In the genomic region with DNA sequence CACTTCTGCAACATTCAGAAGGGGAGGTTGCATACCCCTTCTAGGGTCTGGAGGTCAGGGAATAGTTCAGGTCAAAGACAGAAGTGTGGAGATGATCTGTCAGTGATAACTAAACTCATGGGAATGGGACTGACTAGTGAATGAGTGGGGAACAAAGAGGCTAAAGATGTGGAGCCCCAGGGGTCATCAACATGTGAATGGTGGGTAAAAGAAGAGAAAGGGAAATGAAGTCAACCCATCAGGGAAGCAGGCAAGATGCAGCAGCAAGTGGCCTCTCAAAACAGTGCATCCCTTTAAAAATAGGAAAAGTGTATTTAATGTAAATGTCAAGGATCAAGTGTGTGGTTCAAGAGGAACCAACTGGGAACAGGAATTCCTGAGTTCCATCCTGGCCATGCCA, we compare ENCODE assay signal across 1 cellular context.
TF ChIP-seq lines count a peak whose summit lies in the region.

No MANE protein-coding gene starts in this region.

TF ChIP-seq in GM23338, 12 proteins besides CTCF, POLR2A, EP300 and RAD21 (continued from another document):
- TF ChIP-seq, protein P1, sequence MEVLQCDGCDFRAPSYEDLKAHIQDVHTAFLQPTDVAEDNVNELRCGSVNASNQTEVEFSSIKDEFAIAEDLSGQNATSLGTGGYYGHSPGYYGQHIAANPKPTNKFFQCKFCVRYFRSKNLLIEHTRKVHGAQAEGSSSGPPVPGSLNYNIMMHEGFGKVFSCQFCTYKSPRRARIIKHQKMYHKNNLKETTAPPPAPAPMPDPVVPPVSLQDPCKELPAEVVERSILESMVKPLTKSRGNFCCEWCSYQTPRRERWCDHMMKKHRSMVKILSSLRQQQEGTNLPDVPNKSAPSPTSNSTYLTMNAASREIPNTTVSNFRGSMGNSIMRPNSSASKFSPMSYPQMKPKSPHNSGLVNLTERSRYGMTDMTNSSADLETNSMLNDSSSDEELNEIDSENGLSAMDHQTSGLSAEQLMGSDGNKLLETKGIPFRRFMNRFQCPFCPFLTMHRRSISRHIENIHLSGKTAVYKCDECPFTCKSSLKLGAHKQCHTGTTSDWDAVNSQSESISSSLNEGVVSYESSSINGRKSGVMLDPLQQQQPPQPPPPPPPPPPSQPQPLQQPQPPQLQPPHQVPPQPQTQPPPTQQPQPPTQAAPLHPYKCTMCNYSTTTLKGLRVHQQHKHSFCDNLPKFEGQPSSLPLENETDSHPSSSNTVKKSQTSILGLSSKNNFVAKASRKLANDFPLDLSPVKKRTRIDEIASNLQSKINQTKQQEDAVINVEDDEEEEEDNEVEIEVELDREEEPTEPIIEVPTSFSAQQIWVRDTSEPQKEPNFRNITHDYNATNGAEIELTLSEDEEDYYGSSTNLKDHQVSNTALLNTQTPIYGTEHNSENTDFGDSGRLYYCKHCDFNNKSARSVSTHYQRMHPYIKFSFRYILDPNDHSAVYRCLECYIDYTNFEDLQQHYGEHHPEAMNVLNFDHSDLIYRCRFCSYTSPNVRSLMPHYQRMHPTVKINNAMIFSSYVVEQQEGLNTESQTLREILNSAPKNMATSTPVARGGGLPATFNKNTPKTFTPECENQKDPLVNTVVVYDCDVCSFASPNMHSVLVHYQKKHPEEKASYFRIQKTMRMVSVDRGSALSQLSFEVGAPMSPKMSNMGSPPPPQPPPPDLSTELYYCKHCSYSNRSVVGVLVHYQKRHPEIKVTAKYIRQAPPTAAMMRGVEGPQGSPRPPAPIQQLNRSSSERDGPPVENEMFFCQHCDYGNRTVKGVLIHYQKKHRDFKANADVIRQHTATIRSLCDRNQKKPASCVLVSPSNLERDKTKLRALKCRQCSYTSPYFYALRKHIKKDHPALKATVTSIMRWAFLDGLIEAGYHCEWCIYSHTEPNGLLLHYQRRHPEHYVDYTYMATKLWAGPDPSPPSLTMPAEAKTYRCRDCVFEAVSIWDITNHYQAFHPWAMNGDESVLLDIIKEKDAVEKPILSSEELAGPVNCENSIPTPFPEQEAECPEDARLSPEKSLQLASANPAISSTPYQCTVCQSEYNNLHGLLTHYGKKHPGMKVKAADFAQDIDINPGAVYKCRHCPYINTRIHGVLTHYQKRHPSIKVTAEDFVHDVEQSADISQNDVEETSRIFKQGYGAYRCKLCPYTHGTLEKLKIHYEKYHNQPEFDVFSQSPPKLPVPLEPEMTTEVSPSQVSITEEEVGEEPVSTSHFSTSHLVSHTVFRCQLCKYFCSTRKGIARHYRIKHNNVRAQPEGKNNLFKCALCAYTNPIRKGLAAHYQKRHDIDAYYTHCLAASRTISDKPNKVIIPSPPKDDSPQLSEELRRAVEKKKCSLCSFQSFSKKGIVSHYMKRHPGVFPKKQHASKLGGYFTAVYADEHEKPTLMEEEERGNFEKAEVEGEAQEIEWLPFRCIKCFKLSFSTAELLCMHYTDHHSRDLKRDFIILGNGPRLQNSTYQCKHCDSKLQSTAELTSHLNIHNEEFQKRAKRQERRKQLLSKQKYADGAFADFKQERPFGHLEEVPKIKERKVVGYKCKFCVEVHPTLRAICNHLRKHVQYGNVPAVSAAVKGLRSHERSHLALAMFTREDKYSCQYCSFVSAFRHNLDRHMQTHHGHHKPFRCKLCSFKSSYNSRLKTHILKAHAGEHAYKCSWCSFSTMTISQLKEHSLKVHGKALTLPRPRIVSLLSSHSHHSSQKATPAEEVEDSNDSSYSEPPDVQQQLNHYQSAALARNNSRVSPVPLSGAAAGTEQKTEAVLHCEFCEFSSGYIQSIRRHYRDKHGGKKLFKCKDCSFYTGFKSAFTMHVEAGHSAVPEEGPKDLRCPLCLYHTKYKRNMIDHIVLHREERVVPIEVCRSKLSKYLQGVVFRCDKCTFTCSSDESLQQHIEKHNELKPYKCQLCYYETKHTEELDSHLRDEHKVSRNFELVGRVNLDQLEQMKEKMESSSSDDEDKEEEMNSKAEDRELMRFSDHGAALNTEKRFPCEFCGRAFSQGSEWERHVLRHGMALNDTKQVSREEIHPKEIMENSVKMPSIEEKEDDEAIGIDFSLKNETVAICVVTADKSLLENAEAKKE (CRISPR knock-in tag; IDR thresholded peaks at IDR 0.05) = peak; percentile 99
- TF ChIP-seq ZNF331 (CRISPR knock-in tag; IDR thresholded peaks at IDR 0.05; ENCODE audit: low read depth) = no peak
- TF ChIP-seq, protein P2, sequence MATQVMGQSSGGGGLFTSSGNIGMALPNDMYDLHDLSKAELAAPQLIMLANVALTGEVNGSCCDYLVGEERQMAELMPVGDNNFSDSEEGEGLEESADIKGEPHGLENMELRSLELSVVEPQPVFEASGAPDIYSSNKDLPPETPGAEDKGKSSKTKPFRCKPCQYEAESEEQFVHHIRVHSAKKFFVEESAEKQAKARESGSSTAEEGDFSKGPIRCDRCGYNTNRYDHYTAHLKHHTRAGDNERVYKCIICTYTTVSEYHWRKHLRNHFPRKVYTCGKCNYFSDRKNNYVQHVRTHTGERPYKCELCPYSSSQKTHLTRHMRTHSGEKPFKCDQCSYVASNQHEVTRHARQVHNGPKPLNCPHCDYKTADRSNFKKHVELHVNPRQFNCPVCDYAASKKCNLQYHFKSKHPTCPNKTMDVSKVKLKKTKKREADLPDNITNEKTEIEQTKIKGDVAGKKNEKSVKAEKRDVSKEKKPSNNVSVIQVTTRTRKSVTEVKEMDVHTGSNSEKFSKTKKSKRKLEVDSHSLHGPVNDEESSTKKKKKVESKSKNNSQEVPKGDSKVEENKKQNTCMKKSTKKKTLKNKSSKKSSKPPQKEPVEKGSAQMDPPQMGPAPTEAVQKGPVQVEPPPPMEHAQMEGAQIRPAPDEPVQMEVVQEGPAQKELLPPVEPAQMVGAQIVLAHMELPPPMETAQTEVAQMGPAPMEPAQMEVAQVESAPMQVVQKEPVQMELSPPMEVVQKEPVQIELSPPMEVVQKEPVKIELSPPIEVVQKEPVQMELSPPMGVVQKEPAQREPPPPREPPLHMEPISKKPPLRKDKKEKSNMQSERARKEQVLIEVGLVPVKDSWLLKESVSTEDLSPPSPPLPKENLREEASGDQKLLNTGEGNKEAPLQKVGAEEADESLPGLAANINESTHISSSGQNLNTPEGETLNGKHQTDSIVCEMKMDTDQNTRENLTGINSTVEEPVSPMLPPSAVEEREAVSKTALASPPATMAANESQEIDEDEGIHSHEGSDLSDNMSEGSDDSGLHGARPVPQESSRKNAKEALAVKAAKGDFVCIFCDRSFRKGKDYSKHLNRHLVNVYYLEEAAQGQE (IDR thresholded peaks at IDR 0.05; ENCODE audit: unreplicated experiment) = no peak
- TF ChIP-seq CREB1 (CRISPR knock-in tag; IDR thresholded peaks at IDR 0.05; ENCODE audit: low read depth) = no peak
- peak; percentile 90 for TF ChIP-seq NANOG (IDR thresholded peaks at IDR 0.05; ENCODE audit: borderline replicate concordance)
TF ChIP-seq in GM23338: peak in this region for 2.
